Comparison of ENCODE assay signal across 14 cellular contexts in the genomic region with DNA sequence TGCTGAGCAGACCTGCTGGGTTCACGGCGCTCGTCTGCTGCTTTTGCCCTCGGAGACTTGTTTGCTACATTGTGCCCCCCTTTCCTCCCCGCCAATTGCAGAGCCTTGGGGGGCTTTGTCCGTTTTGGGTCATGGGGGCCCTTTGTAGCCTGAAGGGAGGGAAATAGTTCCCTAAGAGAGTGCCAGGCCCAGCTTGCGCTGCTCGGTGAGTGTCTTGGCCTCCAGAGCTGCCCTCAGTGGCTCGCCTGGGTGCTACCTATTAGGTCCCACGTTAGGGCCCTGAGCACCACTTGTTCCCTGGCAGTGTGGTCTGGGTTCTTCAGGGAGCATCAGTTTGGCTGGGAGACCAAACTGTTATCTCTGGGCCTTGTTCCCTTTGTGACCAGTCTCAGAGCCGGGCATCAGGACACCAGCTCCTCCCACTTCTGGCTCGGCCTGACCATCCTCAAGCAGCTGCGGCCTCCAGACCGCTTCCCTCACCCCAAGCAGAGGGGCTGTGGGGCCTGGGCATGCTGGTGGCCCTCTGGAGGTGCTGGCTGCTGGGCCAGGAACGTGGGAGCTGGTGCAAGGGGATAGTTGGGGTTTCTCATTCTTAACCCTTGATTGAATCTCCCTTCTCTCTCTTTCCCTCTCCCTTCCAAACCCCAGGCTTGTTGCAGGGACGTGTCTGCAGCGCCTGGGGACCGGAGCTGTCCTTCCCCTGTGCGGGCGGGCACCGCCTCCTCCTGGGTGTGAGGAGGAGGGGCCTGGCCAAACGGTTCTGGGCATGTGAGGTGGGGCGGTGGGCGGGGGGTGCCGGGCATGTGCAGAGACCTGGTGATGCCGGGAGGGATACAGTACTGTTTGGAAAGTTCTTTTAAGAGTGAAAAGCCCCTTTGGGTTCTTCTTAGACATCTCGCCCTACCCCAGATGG.
"Had no signal": no experiment of that assay in that cellular context is flagged by ENCODE, and none has a peak within 500 bp of the region (broad histone marks: within the 10 kb centered on the region; RNA-seq: fewer than 3 reads in every experiment).

No MANE protein-coding gene starts in this region.

- H3K27me3 Mint-ChIP-seq: activated naive CD4-positive, alpha-beta T cell treated with anti-CD3 and anti-CD28 coated beads, Interleukin-2, amount 50 U/mL, for 24 hours; naive B cell had no signal

- H3K9me3 Mint-ChIP-seq: activated naive CD4-positive, alpha-beta T cell treated with anti-CD3 and anti-CD28 coated beads, Interleukin-2, amount 50 U/mL, for 24 hours; activated T-helper 2 cell treated with anti-CD3 and anti-CD28 coated beads, Interferon-gamma antibody, Interleukin-2, Interleukin-4, amounts not matched to agents 10 μg/mL and 5 μg/mL and 100 μg/mL, durations not matched to agents 14 hours and 24 hours and 36 hours; endodermal cell; naive B cell had no signal

- H3K4me3 Mint-ChIP-seq: activated naive CD4-positive, alpha-beta T cell treated with anti-CD3 and anti-CD28 coated beads, Interleukin-2, amount 50 U/mL, for 24 hours; endodermal cell; naive B cell had no signal

- H3K27me3 ChIP-seq: body of pancreas, transverse colon had no signal

- DNase-seq: activated CD4-positive, alpha-beta T cell treated with anti-CD3 and anti-CD28 coated beads for 4 hours; body of pancreas; cerebellar nuclear complex; dermis blood vessel endothelial cell; endodermal cell; erythroblast; naive B cell; retina; small intestine; T-helper 1 cell; transverse colon had no signal

- FAIRE-seq: small intestine had no signal

- H3K4me1 Mint-ChIP-seq: activated naive CD4-positive, alpha-beta T cell treated with anti-CD3 and anti-CD28 coated beads, Interleukin-2, amount 50 U/mL, for 24 hours; endodermal cell had no signal

- H3K4me3 ChIP-seq: body of pancreas, SK-N-MC, transverse colon had no signal

- H3K27ac Mint-ChIP-seq: activated naive CD4-positive, alpha-beta T cell treated with anti-CD3 and anti-CD28 coated beads, Interleukin-2, amount 50 U/mL, for 24 hours; activated T-helper 2 cell treated with anti-CD3 and anti-CD28 coated beads, Interferon-gamma antibody, Interleukin-2, Interleukin-4, amounts not matched to agents 10 μg/mL and 5 μg/mL and 100 μg/mL, durations not matched to agents 14 hours and 24 hours and 36 hours; endodermal cell had no signal

- H3K9me3 ChIP-seq: body of pancreas, transverse colon had no signal

- H3K27ac ChIP-seq: body of pancreas, SK-N-MC, transverse colon had no signal
